Comparison of ENCODE assay signal across 8 cellular contexts in genomic region chr16:22436326-22436822, GRCh38.
DNase-seq lines count a peak whose midpoint lies in the region; ATAC-seq and TF ChIP-seq lines count a peak whose summit lies in the region.
"Not testable (repeated sequence)": the region's sequence is repeated elsewhere in the genome, so short reads cannot be mapped to it uniquely, and the experiment has no call there.

No MANE protein-coding gene starts in this region.

- H3K36me3 Mint-ChIP-seq in activated T-helper 2 cell treated with anti-CD3 and anti-CD28 coated beads, Interferon-gamma antibody, Interleukin-2, Interleukin-4, amounts not matched to agents 10 μg/mL and 5 μg/mL and 100 μg/mL, durations not matched to agents 14 hours and 24 hours and 36 hours (ENCODE audit: low read depth), result not testable (repeated sequence)

- H3K27me3 Mint-ChIP-seq in activated T-helper 2 cell treated with anti-CD3 and anti-CD28 coated beads, Interferon-gamma antibody, Interleukin-2, Interleukin-4, amounts not matched to agents 10 μg/mL and 5 μg/mL and 100 μg/mL, durations not matched to agents 14 hours and 24 hours and 36 hours (ENCODE audit: low read depth), result not testable (repeated sequence)

- H3K9ac ChIP-seq in skeletal muscle satellite cell (ENCODE audit: low read depth, low read length), result peak overlapping the region; percentile 88

- peak overlapping the region; percentile 66 for H3K4me3 ChIP-seq in AG10803 (ENCODE audit: low read length)
- peak overlapping the region; percentile 59 for H3K4me3 ChIP-seq in NB4 (ENCODE audit: low read depth, low read length)
- H3K4me3 ChIP-seq in lower lobe of right lung, result peak overlapping the region; percentile 72
- H3K4me3 ChIP-seq in skeletal muscle satellite cell (ENCODE audit: low read length), result peak overlapping the region; percentile 98

- not testable (repeated sequence) for TF ChIP-seq POLR2A in NB4 (IDR thresholded peaks at IDR 0.05; ENCODE audit: extremely low read depth, insufficient read length)

- intact Hi-C loops in activated T-helper 2 cell treated with anti-CD3 and anti-CD28 coated beads, Interferon-gamma antibody, Interleukin-2, Interleukin-4, amounts not matched to agents 10 μg/mL and 5 μg/mL and 100 μg/mL, durations not matched to agents 14 hours and 24 hours and 36 hours (cut with micrococcal nuclease); lower lobe of right lung (cut with DNase I): not testable (repeated sequence)

- not testable (repeated sequence) for TF ChIP-seq CTCF in AG10803 (conservative IDR thresholded peaks at IDR 0.05; ENCODE audit: low read length); NB4 (IDR thresholded peaks at IDR 0.05; ENCODE audit: low read depth, low read length); lower lobe of right lung (IDR thresholded peaks at IDR 0.05)

- not testable (repeated sequence) for H3K9me3 Mint-ChIP-seq in activated T-helper 2 cell treated with anti-CD3 and anti-CD28 coated beads, Interferon-gamma antibody, Interleukin-2, Interleukin-4, amounts not matched to agents 10 μg/mL and 5 μg/mL and 100 μg/mL, durations not matched to agents 14 hours and 24 hours and 36 hours

- H3K4me1 ChIP-seq in lower lobe of right lung; skeletal muscle satellite cell (ENCODE audit: control insufficient read depth, insufficient read depth, low read length): not testable (repeated sequence)

- peak overlapping the region; percentile 97 for H3K4me3 Mint-ChIP-seq in activated T-helper 2 cell treated with anti-CD3 and anti-CD28 coated beads, Interferon-gamma antibody, Interleukin-2, Interleukin-4, amounts not matched to agents 10 μg/mL and 5 μg/mL and 100 μg/mL, durations not matched to agents 14 hours and 24 hours and 36 hours (ENCODE audit: low read depth)

- H3K4me2 ChIP-seq in skeletal muscle satellite cell (ENCODE audit: low read length), result peak overlapping the region; percentile 85

- H3K9me3 ChIP-seq in lower lobe of right lung; skeletal muscle satellite cell (replicated peaks; ENCODE audit: low read length): not testable (repeated sequence)

- H3K27ac ChIP-seq in epithelial cell of prostate (peak overlapping the region; percentile 92), lower lobe of right lung (peak overlapping the region; percentile 90)

- H3K4me1 Mint-ChIP-seq in activated T-helper 2 cell treated with anti-CD3 and anti-CD28 coated beads, Interferon-gamma antibody, Interleukin-2, Interleukin-4, amounts not matched to agents 10 μg/mL and 5 μg/mL and 100 μg/mL, durations not matched to agents 14 hours and 24 hours and 36 hours (ENCODE audit: low read depth), result not testable (repeated sequence)

- not testable (repeated sequence) for DNase-seq in AG10803 (ENCODE audit: low read depth); NB4 (ENCODE audit: low read depth); activated T-helper 2 cell treated with anti-CD3 and anti-CD28 coated beads, Interferon-gamma antibody, Interleukin-2, Interleukin-4, amounts not matched to agents 10 μg/mL and 5 μg/mL and 100 μg/mL, durations not matched to agents 14 hours and 24 hours and 36 hours (ENCODE audit: low spot score); epithelial cell of prostate (ENCODE audit: low read depth, low spot score); lower lobe of right lung

- H3K27ac Mint-ChIP-seq in activated T-helper 2 cell treated with anti-CD3 and anti-CD28 coated beads, Interferon-gamma antibody, Interleukin-2, Interleukin-4, amounts not matched to agents 10 μg/mL and 5 μg/mL and 100 μg/mL, durations not matched to agents 14 hours and 24 hours and 36 hours, result peak overlapping the region; percentile 95

- H3K27me3 ChIP-seq in lower lobe of right lung (ENCODE audit: low read depth); skeletal muscle satellite cell (ENCODE audit: control insufficient read depth, insufficient read depth, low read length): not testable (repeated sequence)

- not testable (repeated sequence) for H3K36me3 ChIP-seq in lower lobe of right lung; skeletal muscle satellite cell (ENCODE audit: insufficient read depth, low read length)

- ATAC-seq in GM19351 (IDR thresholded peaks at IDR 0.05; ENCODE audit: unreplicated experiment), result peak; percentile 26
- ATAC-seq in HG02884 (IDR thresholded peaks at IDR 0.05; ENCODE audit: unreplicated experiment), result peak; percentile 19
- peak; percentile 88 to 91 for ATAC-seq in lower lobe of right lung

Comparison
In these comparisons a context has a peak if more than half of its experiments do, and no peak if none do; other contexts are left out.
1. ATAC-seq: peak in every context shown above with its lines; median percentile 90 in lower lobe of right lung; 26 in GM19351; 19 in HG02884.